ENCODE assay signal across 2 cellular contexts in the genomic region with DNA sequence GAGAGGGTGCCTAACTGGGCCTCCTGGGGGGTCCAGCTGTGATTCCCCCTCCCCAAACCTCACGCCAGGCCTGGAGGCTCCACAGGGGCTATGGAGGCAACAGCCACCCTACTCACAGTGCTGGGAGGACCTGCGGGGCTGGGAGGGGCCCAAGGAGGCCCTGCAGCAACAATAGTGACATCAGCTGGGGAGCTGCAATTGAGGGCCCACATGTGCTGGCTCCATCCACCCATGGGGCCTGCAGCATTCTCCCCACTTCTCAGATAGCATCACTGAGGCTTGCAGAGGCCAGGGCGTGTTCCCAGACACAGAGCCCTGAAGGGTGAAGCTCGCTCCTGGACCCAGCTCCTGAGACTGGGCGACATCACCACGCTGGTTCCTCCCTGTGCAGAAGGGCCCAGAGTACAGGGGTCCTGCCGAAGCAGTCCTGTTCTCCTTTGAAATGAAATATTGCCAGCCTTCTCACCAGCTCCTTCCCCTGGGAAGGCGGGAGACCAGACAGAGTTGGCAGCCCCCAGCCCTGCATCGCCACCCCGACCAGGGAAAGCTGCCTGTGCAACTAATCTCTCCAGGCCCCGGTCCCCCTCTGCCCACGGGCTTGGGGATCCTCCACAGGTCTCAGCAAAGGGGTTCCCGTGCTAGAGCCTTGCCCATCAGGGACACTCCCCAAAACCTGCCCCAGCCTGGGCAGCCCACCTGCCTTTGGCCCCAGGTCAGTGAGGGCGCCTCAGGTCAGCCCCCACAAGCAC.
A peak's percentile ranks its signal among the peaks of the same experiment; 100 is the strongest.
TF ChIP-seq lines count a peak whose summit lies in the region.

No MANE protein-coding gene starts in this region.

TF ChIP-seq in HepG2, 621 proteins besides CTCF, POLR2A, EP300 and RAD21:
- no peak for TF ChIP-seq HES4 (CRISPR knock-in tag; IDR thresholded peaks at IDR 0.05; ENCODE audit: borderline replicate concordance)
- peak; percentile 74 for TF ChIP-seq ZNF629 (CRISPR knock-in tag; conservative IDR thresholded peaks at IDR 0.05)
TF ChIP-seq in HepG2: peak in this region for 1.

TF ChIP-seq in K562, 482 proteins besides CTCF, POLR2A, EP300 and RAD21:
- 0 out of 2 replicates have a peak, but pooled peaks have one; percentile 53 for TF ChIP-seq E2F3 (CRISPR knock-in tag; IDR thresholded peaks at IDR 0.05)
- TF ChIP-seq, protein P1, sequence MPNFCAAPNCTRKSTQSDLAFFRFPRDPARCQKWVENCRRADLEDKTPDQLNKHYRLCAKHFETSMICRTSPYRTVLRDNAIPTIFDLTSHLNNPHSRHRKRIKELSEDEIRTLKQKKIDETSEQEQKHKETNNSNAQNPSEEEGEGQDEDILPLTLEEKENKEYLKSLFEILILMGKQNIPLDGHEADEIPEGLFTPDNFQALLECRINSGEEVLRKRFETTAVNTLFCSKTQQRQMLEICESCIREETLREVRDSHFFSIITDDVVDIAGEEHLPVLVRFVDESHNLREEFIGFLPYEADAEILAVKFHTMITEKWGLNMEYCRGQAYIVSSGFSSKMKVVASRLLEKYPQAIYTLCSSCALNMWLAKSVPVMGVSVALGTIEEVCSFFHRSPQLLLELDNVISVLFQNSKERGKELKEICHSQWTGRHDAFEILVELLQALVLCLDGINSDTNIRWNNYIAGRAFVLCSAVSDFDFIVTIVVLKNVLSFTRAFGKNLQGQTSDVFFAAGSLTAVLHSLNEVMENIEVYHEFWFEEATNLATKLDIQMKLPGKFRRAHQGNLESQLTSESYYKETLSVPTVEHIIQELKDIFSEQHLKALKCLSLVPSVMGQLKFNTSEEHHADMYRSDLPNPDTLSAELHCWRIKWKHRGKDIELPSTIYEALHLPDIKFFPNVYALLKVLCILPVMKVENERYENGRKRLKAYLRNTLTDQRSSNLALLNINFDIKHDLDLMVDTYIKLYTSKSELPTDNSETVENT (CRISPR knock-in tag; IDR thresholded peaks at IDR 0.05) = 0 out of 2 replicates have a peak, but pooled peaks have one; percentile 52
- TF ChIP-seq, protein P2, sequence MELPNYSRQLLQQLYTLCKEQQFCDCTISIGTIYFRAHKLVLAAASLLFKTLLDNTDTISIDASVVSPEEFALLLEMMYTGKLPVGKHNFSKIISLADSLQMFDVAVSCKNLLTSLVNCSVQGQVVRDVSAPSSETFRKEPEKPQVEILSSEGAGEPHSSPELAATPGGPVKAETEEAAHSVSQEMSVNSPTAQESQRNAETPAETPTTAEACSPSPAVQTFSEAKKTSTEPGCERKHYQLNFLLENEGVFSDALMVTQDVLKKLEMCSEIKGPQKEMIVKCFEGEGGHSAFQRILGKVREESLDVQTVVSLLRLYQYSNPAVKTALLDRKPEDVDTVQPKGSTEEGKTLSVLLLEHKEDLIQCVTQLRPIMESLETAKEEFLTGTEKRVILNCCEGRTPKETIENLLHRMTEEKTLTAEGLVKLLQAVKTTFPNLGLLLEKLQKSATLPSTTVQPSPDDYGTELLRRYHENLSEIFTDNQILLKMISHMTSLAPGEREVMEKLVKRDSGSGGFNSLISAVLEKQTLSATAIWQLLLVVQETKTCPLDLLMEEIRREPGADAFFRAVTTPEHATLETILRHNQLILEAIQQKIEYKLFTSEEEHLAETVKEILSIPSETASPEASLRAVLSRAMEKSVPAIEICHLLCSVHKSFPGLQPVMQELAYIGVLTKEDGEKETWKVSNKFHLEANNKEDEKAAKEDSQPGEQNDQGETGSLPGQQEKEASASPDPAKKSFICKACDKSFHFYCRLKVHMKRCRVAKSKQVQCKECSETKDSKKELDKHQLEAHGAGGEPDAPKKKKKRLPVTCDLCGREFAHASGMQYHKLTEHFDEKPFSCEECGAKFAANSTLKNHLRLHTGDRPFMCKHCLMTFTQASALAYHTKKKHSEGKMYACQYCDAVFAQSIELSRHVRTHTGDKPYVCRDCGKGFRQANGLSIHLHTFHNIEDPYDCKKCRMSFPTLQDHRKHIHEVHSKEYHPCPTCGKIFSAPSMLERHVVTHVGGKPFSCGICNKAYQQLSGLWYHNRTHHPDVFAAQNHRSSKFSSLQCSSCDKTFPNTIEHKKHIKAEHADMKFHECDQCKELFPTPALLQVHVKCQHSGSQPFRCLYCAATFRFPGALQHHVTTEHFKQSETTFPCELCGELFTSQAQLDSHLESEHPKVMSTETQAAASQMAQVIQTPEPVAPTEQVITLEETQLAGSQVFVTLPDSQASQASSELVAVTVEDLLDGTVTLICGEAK (IDR thresholded peaks at IDR 0.05) = no peak
- TF ChIP-seq, protein P2 (CRISPR knock-in tag; IDR thresholded peaks at IDR 0.05) = 0 out of 2 replicates have a peak, but pooled peaks have one; percentile 1
- TF ChIP-seq ZNF184 (CRISPR knock-in tag; IDR thresholded peaks at IDR 0.05) = 0 out of 2 replicates have a peak, but pooled peaks have one; percentile 10
- 0 out of 2 replicates have a peak, but pooled peaks have one; percentile 59 for TF ChIP-seq SRSF3 (IDR thresholded peaks at IDR 0.05; ENCODE audit: insufficient read depth, low read length)
- TF ChIP-seq NFIC (IDR thresholded peaks at IDR 0.05) = no peak
- TF ChIP-seq PTBP1 (IDR thresholded peaks at IDR 0.05; ENCODE audit: low read depth, low read length) = peak; percentile 71; the same call in 1 of the 2 replicates
- no peak for TF ChIP-seq ZNF212 (CRISPR knock-in tag; IDR thresholded peaks at IDR 0.05)
- TF ChIP-seq ZNF76 (CRISPR knock-in tag; IDR thresholded peaks at IDR 0.05; ENCODE audit: borderline replicate concordance) = 0 out of 2 replicates have a peak, but pooled peaks have one; percentile 43
- TF ChIP-seq BCOR (IDR thresholded peaks at IDR 0.05) = peak; percentile 77
- no peak for TF ChIP-seq RBBP5 (IDR thresholded peaks at IDR 0.05; ENCODE audit: borderline replicate concordance, insufficient read depth, low read length, poor library complexity, severe bottlenecking)
- TF ChIP-seq TAF15 (IDR thresholded peaks at IDR 0.05; ENCODE audit: low read depth, low read length) = 0 out of 2 replicates have a peak, but pooled peaks have one; percentile 68
- TF ChIP-seq CAMTA2 (CRISPR knock-in tag; conservative IDR thresholded peaks at IDR 0.05) = no peak
- TF ChIP-seq SIN3B (IDR thresholded peaks at IDR 0.05; ENCODE audit: low read depth) = no peak
- TF ChIP-seq GATAD2B (IDR thresholded peaks at IDR 0.05; ENCODE audit: borderline replicate concordance) = no peak
- TF ChIP-seq, protein P3, sequence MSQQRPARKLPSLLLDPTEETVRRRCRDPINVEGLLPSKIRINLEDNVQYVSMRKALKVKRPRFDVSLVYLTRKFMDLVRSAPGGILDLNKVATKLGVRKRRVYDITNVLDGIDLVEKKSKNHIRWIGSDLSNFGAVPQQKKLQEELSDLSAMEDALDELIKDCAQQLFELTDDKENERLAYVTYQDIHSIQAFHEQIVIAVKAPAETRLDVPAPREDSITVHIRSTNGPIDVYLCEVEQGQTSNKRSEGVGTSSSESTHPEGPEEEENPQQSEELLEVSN (IDR thresholded peaks at IDR 0.05; ENCODE audit: borderline replicate concordance in 1 of 2, extremely low read depth in 1 of 2, insufficient read depth in 1 of 2, insufficient read length in 1 of 2, low read depth in 1 of 2, low read length in 1 of 2, poor library complexity in 1 of 2, severe bottlenecking in 1 of 2) = peak in 1 of 2 experiments; percentile 6
- TF ChIP-seq, protein P4, sequence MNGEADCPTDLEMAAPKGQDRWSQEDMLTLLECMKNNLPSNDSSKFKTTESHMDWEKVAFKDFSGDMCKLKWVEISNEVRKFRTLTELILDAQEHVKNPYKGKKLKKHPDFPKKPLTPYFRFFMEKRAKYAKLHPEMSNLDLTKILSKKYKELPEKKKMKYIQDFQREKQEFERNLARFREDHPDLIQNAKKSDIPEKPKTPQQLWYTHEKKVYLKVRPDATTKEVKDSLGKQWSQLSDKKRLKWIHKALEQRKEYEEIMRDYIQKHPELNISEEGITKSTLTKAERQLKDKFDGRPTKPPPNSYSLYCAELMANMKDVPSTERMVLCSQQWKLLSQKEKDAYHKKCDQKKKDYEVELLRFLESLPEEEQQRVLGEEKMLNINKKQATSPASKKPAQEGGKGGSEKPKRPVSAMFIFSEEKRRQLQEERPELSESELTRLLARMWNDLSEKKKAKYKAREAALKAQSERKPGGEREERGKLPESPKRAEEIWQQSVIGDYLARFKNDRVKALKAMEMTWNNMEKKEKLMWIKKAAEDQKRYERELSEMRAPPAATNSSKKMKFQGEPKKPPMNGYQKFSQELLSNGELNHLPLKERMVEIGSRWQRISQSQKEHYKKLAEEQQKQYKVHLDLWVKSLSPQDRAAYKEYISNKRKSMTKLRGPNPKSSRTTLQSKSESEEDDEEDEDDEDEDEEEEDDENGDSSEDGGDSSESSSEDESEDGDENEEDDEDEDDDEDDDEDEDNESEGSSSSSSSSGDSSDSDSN (IDR thresholded peaks at IDR 0.05; ENCODE audit: borderline replicate concordance in 1 of 2, low read depth in 2 of 2, low read length in 2 of 2) = 0 out of 4 replicates have a peak, but pooled peaks of 1 of the 2 experiments have one; percentile 18
- 0 out of 2 replicates have a peak, but pooled peaks have one; percentile 34 for TF ChIP-seq MYC (IDR thresholded peaks at IDR 0.05; ENCODE audit: low read depth, low read length)
- no peak for TF ChIP-seq MYC (CRISPR knock-in tag; IDR thresholded peaks at IDR 0.05; ENCODE audit: borderline replicate concordance, low read depth)
- peak; percentile 65 for TF ChIP-seq CBX1 (IDR thresholded peaks at IDR 0.05; ENCODE audit: low read depth)
- no peak for TF ChIP-seq HCFC1 (IDR thresholded peaks at IDR 0.05; ENCODE audit: low read depth, low read length)
- TF ChIP-seq PCBP1 (IDR thresholded peaks at IDR 0.05; ENCODE audit: low read depth, low read length, poor library complexity, severe bottlenecking) = peak; percentile 58
- no peak for TF ChIP-seq ZNF24 (IDR thresholded peaks at IDR 0.05)
- 0 out of 2 replicates have a peak, but pooled peaks have one; percentile 30 for TF ChIP-seq NR4A1 (CRISPR knock-in tag; IDR thresholded peaks at IDR 0.05)
- no peak for TF ChIP-seq NR4A1 (tag; IDR thresholded peaks at IDR 0.05)
TF ChIP-seq in K562: peak in this region for 15.
